19 cellular contexts compared by ENCODE assay signal in genomic region chr1:91870322-91870721, GRCh38. TPM values are rescaled to one million over a fixed set of nuclear protein-coding genes. Genes with fewer than 3 reads are reported as not detected.
DNase-seq lines count a peak whose midpoint lies in the region; ATAC-seq, FAIRE-seq and TF ChIP-seq lines count a peak whose summit lies in the region.
"Had no signal": no experiment of that assay in that cellular context is flagged by ENCODE, and none has a peak within 500 bp of the region (broad histone marks: within the 10 kb centered on the region; RNA-seq: fewer than 3 reads in every experiment).

No MANE protein-coding gene starts in this region.

- RAD21 ChIA-PET in GM12878 (lab: Charles Lee; ENCODE audit: unreplicated experiment): no interaction called here

- H3K9me3 Mint-ChIP-seq in CD4-positive, CD25-positive, alpha-beta regulatory T cell: no peaks in the 10 kb centered on the region
- H3K9me3 Mint-ChIP-seq in natural killer cell: peaks cover 0 to 2% of the 10 kb centered on the region in 2 donors
- H3K9me3 Mint-ChIP-seq in HFFc6: no peaks in the 10 kb centered on the region
- H3K9me3 Mint-ChIP-seq: CD4-positive, alpha-beta T cell had no signal

- H3K27ac Mint-ChIP-seq in CD4-positive, CD25-positive, alpha-beta regulatory T cell: peak overlapping the region in 2 of 3 donors; percentile 0 to 62
- peak overlapping the region; percentile 85 to 91 for H3K27ac Mint-ChIP-seq in natural killer cell
- no peak overlapping the region for H3K27ac Mint-ChIP-seq in HFFc6
- H3K27ac Mint-ChIP-seq: CD4-positive, alpha-beta T cell had no signal

- FAIRE-seq in GM12878 (lab: Jason Lieb, UNC): no peak
- FAIRE-seq: D721Med, H54 had no signal

- in situ Hi-C loops in GM12878 (cut with MboI): no loop called here

- SMC1A ChIA-PET in GM12878 (lab: Charles Lee; ENCODE audit: uncharacterized antibody, unreplicated experiment): no interaction called here

- no peak overlapping the region for H3K9ac ChIP-seq in GM12878 (ENCODE audit: control insufficient read depth, insufficient read depth, low read length)
- H3K9ac ChIP-seq: BLaER1 treated with 17β-estradiol and CSF1 and Interleukin-3, amounts not matched to agents 10 nM and 100 nM; GM23248 had no signal

- TF ChIP-seq POLR2A in GM12878 (IDR thresholded peaks at IDR 0.05; ENCODE audit: low read depth, low read length): no peak

- no peak overlapping the region for H3K27ac ChIP-seq in CD4-positive, CD25-positive, alpha-beta regulatory T cell (ENCODE audit: insufficient read depth, low read length, poor library complexity, severe bottlenecking)
- H3K27ac ChIP-seq in GM12878 (ENCODE audit: control insufficient read depth, insufficient read depth): no peak overlapping the region
- H3K27ac ChIP-seq: BLaER1 treated with 17β-estradiol and CSF1 and Interleukin-3, amounts not matched to agents 10 nM and 100 nM; GM23248 had no signal

- ATAC-seq in CD4-positive, CD25-positive, alpha-beta regulatory T cell (ENCODE audit: low read depth in 2 of 2): peak in 1 of 2 donors; percentile 46
- peak; percentile 40 for ATAC-seq in GM19351 (IDR thresholded peaks at IDR 0.05; ENCODE audit: unreplicated experiment)
- no peak for ATAC-seq in GM12878
- peak in 2 of 3 donors; percentile 20 to 53 for ATAC-seq in natural killer cell
- no peak for ATAC-seq in HG03045 (IDR thresholded peaks at IDR 0.05; ENCODE audit: unreplicated experiment)
- no peak for ATAC-seq in GM21381 (IDR thresholded peaks at IDR 0.05; ENCODE audit: unreplicated experiment)
- ATAC-seq: HCT116 had no signal

- no peak for DNase-seq in CD4-positive, CD25-positive, alpha-beta regulatory T cell
- no peak for DNase-seq in GM12878 (ENCODE audit: low read depth, low spot score)
- DNase-seq in natural killer cell: no peak
- DNase-seq in HFFc6: no peak
- DNase-seq in DMS53 treated with DMSO at 0.1 percent for 48 hours (lab: John Stamatoyannopoulos, UW; ENCODE audit: unreplicated experiment): no peak
- DNase-seq: ACHN; CD4-positive, alpha-beta T cell; COR-L47; DMS153; DND-41; GDM1; GM23248 had no signal

- 28% methylated on average over 2 of the region's 2 CpGs for WGBS in GM12878 (ENCODE audit: insufficient coverage, insufficient replicate concordance, low lambda C conversion rate, missing lambda C conversion rate)

- TF ChIP-seq CTCF in GM12878 (IDR thresholded peaks at IDR 0.05 in 2 of 3, conservative IDR thresholded peaks at IDR 0.05 in 1 of 3; ENCODE audit: control insufficient read depth in 2 of 3, extremely low read depth in 1 of 3, insufficient read depth in 1 of 3, low read depth in 3 of 3, low read length in 3 of 3) (no peak), natural killer cell (IDR thresholded peaks at IDR 0.05) (no peak), HFFc6 (IDR thresholded peaks at IDR 0.05) (no peak)

- H3K9me3 ChIP-seq in CD4-positive, CD25-positive, alpha-beta regulatory T cell (ENCODE audit: control insufficient read depth in 2 of 2, low read length in 2 of 2): no peaks in the 10 kb centered on the region
- no peaks in the 10 kb centered on the region for H3K9me3 ChIP-seq in GM12878 (replicated peaks; ENCODE audit: control insufficient read depth, insufficient read depth, low read length)
- H3K9me3 ChIP-seq: BLaER1 treated with 17β-estradiol and CSF1 and Interleukin-3, amounts not matched to agents 10 nM and 100 nM had no signal

- peak overlapping the region in 1 of 4 donors; percentile 6 for H3K4me3 Mint-ChIP-seq in CD4-positive, CD25-positive, alpha-beta regulatory T cell
- peak overlapping the region; percentile 77 for H3K4me3 Mint-ChIP-seq in natural killer cell
- no peak overlapping the region for H3K4me3 Mint-ChIP-seq in HFFc6
- H3K4me3 Mint-ChIP-seq: CD4-positive, alpha-beta T cell had no signal

- no peak for TF ChIP-seq RAD21 in GM12878 (IDR thresholded peaks at IDR 0.05; ENCODE audit: insufficient read depth, low read depth, low read length)

- peaks cover 16 to 60% (median 40%) of the 10 kb centered on the region in 4 donors for H3K4me1 Mint-ChIP-seq in CD4-positive, CD25-positive, alpha-beta regulatory T cell
- H3K4me1 Mint-ChIP-seq in natural killer cell: peaks cover 91% of the 10 kb centered on the region in 2 donors
- H3K4me1 Mint-ChIP-seq in HFFc6 (ENCODE audit: low read depth): peaks cover 29% of the 10 kb centered on the region

- H3K79me2 ChIP-seq in GM12878 (ENCODE audit: control insufficient read depth, insufficient read depth, low read length): peaks cover 2% of the 10 kb centered on the region

- CTCF ChIA-PET in GM12878 (lab: Yijun Ruan, JAX): interaction anchor here (0.8 to 1.3 kb wide), 2 partner anchors 10 to 14 kb away, joined by 3 to 4 read pairs; no protein-coding TSS in a partner anchor

- no peak overlapping the region for H3K4me2 ChIP-seq in GM12878 (ENCODE audit: control insufficient read depth, insufficient read depth)
- H3K4me2 ChIP-seq: BLaER1 treated with 17β-estradiol and CSF1 and Interleukin-3, amounts not matched to agents 10 nM and 100 nM had no signal

- peaks cover 3% of the 10 kb centered on the region for H3K36me3 Mint-ChIP-seq in CD4-positive, CD25-positive, alpha-beta regulatory T cell
- H3K36me3 Mint-ChIP-seq in natural killer cell (no peaks in the 10 kb centered on the region), HFFc6 (ENCODE audit: low read depth) (0 out of 2 replicates have a peak, but pooled peaks cover 3% of the 10 kb centered on the region)

- no TSS peak for BruUV-seq in GM12878 (replicated peaks; lab: Mats Ljungman, UMichigan)

- H2AFZ ChIP-seq in GM12878 (ENCODE audit: control insufficient read depth, low read depth, low read length): no peak overlapping the region
- H2AFZ ChIP-seq: GM23248 had no signal

- intact Hi-C loops in GM12878 (cut with micrococcal nuclease; ENCODE audit: unreplicated experiment): no loop called here
- intact Hi-C loops in natural killer cell (cut with micrococcal nuclease): loop anchor here (5.0 kb wide), 2 partner anchors 38 to 318 kb away; no protein-coding TSS in a partner anchor

- no peak for TF ChIP-seq EP300 in GM12878 (IDR thresholded peaks at IDR 0.05; ENCODE audit: borderline replicate concordance in 1 of 2, control insufficient read depth in 1 of 2, low read depth in 2 of 2, low read length in 2 of 2)

- no peaks in the 10 kb centered on the region for H3K27me3 Mint-ChIP-seq in CD4-positive, CD25-positive, alpha-beta regulatory T cell
- no peaks in the 10 kb centered on the region for H3K27me3 Mint-ChIP-seq in natural killer cell (ENCODE audit: low read depth in 2 of 2)
- no peaks in the 10 kb centered on the region; the same call in 1 of the 2 replicates for H3K27me3 Mint-ChIP-seq in HFFc6 (ENCODE audit: insufficient read depth)
- H3K27me3 Mint-ChIP-seq: CD4-positive, alpha-beta T cell had no signal

- POLR2A ChIA-PET in GM12878 (lab: Charles Lee): no interaction called here

- H4K20me1 ChIP-seq in GM12878 (ENCODE audit: control insufficient read depth, insufficient read depth): no peaks in the 10 kb centered on the region
- H4K20me1 ChIP-seq: BLaER1 treated with 17β-estradiol and CSF1 and Interleukin-3, amounts not matched to agents 10 nM and 100 nM had no signal

- H3K27me3 ChIP-seq in CD4-positive, CD25-positive, alpha-beta regulatory T cell (ENCODE audit: control insufficient read depth, insufficient read depth, low read length): no peaks in the 10 kb centered on the region
- H3K27me3 ChIP-seq in GM12878 (replicated peaks in 1 of 2; ENCODE audit: control insufficient read depth in 2 of 2, insufficient read depth in 2 of 2, low read length in 1 of 2): no peaks in the 10 kb centered on the region
- H3K27me3 ChIP-seq: BLaER1 treated with 17β-estradiol and CSF1 and Interleukin-3, amounts not matched to agents 10 nM and 100 nM had no signal

- H3K4me1 ChIP-seq in CD4-positive, CD25-positive, alpha-beta regulatory T cell (ENCODE audit: control insufficient read depth, insufficient read depth, low read length, poor library complexity, severe bottlenecking): peaks cover 28% of the 10 kb centered on the region
- H3K4me1 ChIP-seq in GM12878 (ENCODE audit: control insufficient read depth, insufficient read depth, low read length): peaks cover 12% of the 10 kb centered on the region

- no peak overlapping the region for H3K4me3 ChIP-seq in CD4-positive, CD25-positive, alpha-beta regulatory T cell (ENCODE audit: low read depth, low read length)
- H3K4me3 ChIP-seq in GM12878: no peak overlapping the region
- H3K4me3 ChIP-seq: BLaER1 treated with 17β-estradiol and CSF1 and Interleukin-3, amounts not matched to agents 10 nM and 100 nM; GM23248 had no signal

- H3K36me3 ChIP-seq in CD4-positive, CD25-positive, alpha-beta regulatory T cell (ENCODE audit: control insufficient read depth, insufficient read depth, low read length): no peaks in the 10 kb centered on the region
- H3K36me3 ChIP-seq in GM12878 (ENCODE audit: control insufficient read depth in 2 of 2, insufficient read depth in 2 of 2, low read length in 1 of 2): no peaks in the 10 kb centered on the region
- H3K36me3 ChIP-seq: BLaER1 treated with 17β-estradiol and CSF1 and Interleukin-3, amounts not matched to agents 10 nM and 100 nM had no signal

TF ChIP-seq in GM12878, 131 proteins besides CTCF, POLR2A, EP300 and RAD21:
- no peak for TF ChIP-seq RAD51 (IDR thresholded peaks at IDR 0.05)
- TF ChIP-seq RUNX3 (IDR thresholded peaks at IDR 0.05; ENCODE audit: low read length): 0 out of 2 replicates have a peak, but pooled peaks have one; percentile 14
TF ChIP-seq in GM12878: peak in this region for 1.

RNA-seq across cellular contexts. Expression of gene TGFBR3, which starts 15.6 kb away (rescaled TPM):
- total RNA-seq in CD4-positive, CD25-positive, alpha-beta regulatory T cell: 47.5 TPM
- polyA plus RNA-seq in CD4-positive, CD25-positive, alpha-beta regulatory T cell: 10 to 100 TPM; 15.8 to 24.0 (median 20.0) TPM
- 2.4 and 3.2 TPM in 2 replicates for total RNA-seq in GM12878 (2013; cell fraction: nucleolus; rRNA removed)
- total RNA-seq in GM12878 (2014; rRNA removed) (15.1 and 17.3 TPM in 2 replicates), GM12878 (2014; rRNA removed; fragmentation: Illumina TruSeq; extraction: Trizol) (10.1 and 11.1 TPM in 2 replicates), GM12878 (2021) (16.5 and 18.6 TPM in 2 replicates), natural killer cell (100 to 1,000 TPM; 225 to 274 (median 243) TPM)
- 1.6 TPM for polyA plus RNA-seq in GM12878 (2011; ENCODE audit: low read depth)
- polyA plus RNA-seq in GM12878 (2011; rRNA removed) (7.8 and 9.3 TPM in 2 replicates), GM12878 (2014; fragmentation: Illumina TruSeq; extraction: Trizol) (15.4 and 22.5 TPM in 2 replicates), GM12878 (2014; fragmentation: Nextera tagmentation; extraction: Ambion mirVana) (1 to 10 TPM; 2.7 to 3.1 TPM), GM12878 (2014; rRNA removed) (6.4 and 7.0 TPM in 2 replicates), GM12878 (2016; fragmentation: Nextera tagmentation; extraction: Ambion mirVana) (10 to 100 TPM; 14.2 to 16.5 TPM)
- 8.2 and 8.4 TPM in 2 replicates for polyA plus RNA-seq in GM12878 (2011; cell fraction: cytosol; rRNA removed)
- 6.4 and 9.2 TPM in 2 replicates for polyA plus RNA-seq in GM12878 (2011; cell fraction: nucleus; rRNA removed)
- 2.6 and 3.7 TPM in 2 replicates for polyA plus RNA-seq in GM12878 (2012)
- 28.4 and 29.7 TPM in 2 replicates for polyA minus RNA-seq in GM12878 (2011; rRNA and poly(A)+ RNA removed)
- 9.1 TPM in 2 replicates for polyA minus RNA-seq in GM12878 (2011; cell fraction: cytosol; rRNA and poly(A)+ RNA removed)
- polyA minus RNA-seq in GM12878 (2011; cell fraction: nucleus; rRNA and poly(A)+ RNA removed): 13.8 and 24.5 TPM in 2 replicates
- total RNA-seq in HFFc6 (2021; fragmentation: NEBNext Ultra II Directional; extraction: Animal tissue kit (Norgen Biotek cat#: 25700)): 10 to 100 TPM in 4 of 6 experiments, 1 to 10 TPM in 2; 5.8 to 21.1 (median 19.0) TPM

Comparison
In these comparisons a context has a peak if more than half of its experiments do, and no peak if none do; other contexts are left out.
1. ATAC-seq: peak in GM19351 (single experiment) and natural killer cell (2 of 3); none in GM12878 (single experiment), HG03045 (single experiment) and GM21381 (single experiment).